1 cellular context compared by ENCODE assay signal in the genomic region with DNA sequence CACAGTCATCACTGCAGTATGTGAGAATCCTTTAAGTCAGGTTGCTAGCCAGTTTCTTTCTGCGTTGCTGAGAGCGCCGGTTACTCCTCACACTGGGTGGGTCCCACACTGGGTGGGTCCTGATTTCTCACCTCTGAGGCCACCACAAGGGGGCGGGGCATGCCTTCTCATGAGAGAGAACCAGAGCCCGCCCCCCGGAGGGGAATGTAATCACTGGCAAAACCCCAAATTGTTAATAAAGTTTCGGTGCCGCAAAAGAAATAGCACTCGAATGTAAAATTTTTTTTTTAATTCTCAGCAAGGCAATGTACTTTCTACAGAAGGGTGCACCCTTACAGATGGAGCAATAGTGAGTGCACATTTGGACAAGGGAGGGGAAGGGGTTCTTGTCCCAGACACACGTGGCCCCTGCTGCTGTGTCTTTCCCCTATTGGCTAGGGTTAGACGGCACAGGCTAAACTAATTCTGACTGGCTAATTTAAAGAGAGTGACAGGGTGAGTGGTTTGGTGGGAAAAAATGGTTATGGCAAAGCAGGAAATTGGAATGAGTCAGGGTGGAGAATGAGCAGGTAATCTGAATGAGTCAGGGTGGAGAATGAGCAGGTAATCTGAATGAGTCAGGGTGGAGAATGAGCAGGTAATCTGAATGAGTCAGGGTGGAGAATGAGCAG.
TF ChIP-seq lines count a peak whose summit lies in the region.

No MANE protein-coding gene starts in this region.

TF ChIP-seq in H1, 55 proteins besides CTCF, POLR2A, EP300 and RAD21:
- peak; percentile 39 for TF ChIP-seq TAF7 (optimal IDR thresholded peaks at IDR 0.05; ENCODE audit: borderline replicate concordance, low read depth, low read length)
- TF ChIP-seq SP1 (IDR thresholded peaks at IDR 0.05; ENCODE audit: low read depth, low read length) = peak; percentile 71; the same call in 1 of the 2 replicates
- peak; percentile 18; the same call in 1 of the 2 replicates for TF ChIP-seq BACH1 (IDR thresholded peaks at IDR 0.05; ENCODE audit: low read length)
- TF ChIP-seq, protein P1, sequence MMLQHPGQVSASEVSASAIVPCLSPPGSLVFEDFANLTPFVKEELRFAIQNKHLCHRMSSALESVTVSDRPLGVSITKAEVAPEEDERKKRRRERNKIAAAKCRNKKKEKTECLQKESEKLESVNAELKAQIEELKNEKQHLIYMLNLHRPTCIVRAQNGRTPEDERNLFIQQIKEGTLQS (IDR thresholded peaks at IDR 0.05; ENCODE audit: insufficient read depth, low read depth, low read length) = peak; percentile 27; the same call in 1 of the 2 replicates
- peak; percentile 62; the same call in 1 of the 2 replicates for TF ChIP-seq E2F6 (IDR thresholded peaks at IDR 0.05)
- peak in 1 of 2 experiments; percentile 66; a peak in 1 of 4 replicates for TF ChIP-seq SIN3A (conservative IDR thresholded peaks at IDR 0.05 in 1 of 2, IDR thresholded peaks at IDR 0.05 in 1 of 2; ENCODE audit: low read depth in 1 of 2, low read length in 2 of 2)
- 0 out of 2 replicates have a peak, but pooled peaks have one; percentile 30 for TF ChIP-seq CHD2 (IDR thresholded peaks at IDR 0.05; ENCODE audit: low read length)
- peak; percentile 61; the same call in 1 of the 2 replicates for TF ChIP-seq TAF1 (IDR thresholded peaks at IDR 0.05; ENCODE audit: low read depth, low read length)
- TF ChIP-seq TBP (IDR thresholded peaks at IDR 0.05; ENCODE audit: low read depth, low read length) = peak; percentile 47; the same call in 1 of the 2 replicates
